Comparison of ENCODE assay signal across 10 cellular contexts in genomic region chr20:63522091-63522868, GRCh38. TPM values are rescaled to one million over a fixed set of nuclear protein-coding genes. Genes with fewer than 3 reads are reported as not detected.
DNase-seq lines count a peak whose midpoint lies in the region; ATAC-seq, FAIRE-seq and TF ChIP-seq lines count a peak whose summit lies in the region.
"Had no signal": no experiment of that assay in that cellular context is flagged by ENCODE, and none has a peak within 500 bp of the region (broad histone marks: within the 10 kb centered on the region; RNA-seq: fewer than 3 reads in every experiment).

No MANE protein-coding gene starts in this region.

- H3K79me2 ChIP-seq in OCI-LY7 (ENCODE audit: insufficient read depth, low read depth, low read length) = no peaks in the 10 kb centered on the region; the same call in 1 of the 2 replicates
- H3K79me2 ChIP-seq in endothelial cell of umbilical vein (ENCODE audit: control insufficient read depth, insufficient read depth, low read length) = peaks cover 16% of the 10 kb centered on the region

- H3K36me3 Mint-ChIP-seq in nephron progenitor cell (ENCODE audit: low read depth) = peaks cover 23% of the 10 kb centered on the region

- H3K27me3 ChIP-seq in BLaER1 treated with 17β-estradiol and CSF1 and Interleukin-3, amounts not matched to agents 10 nM and 100 nM = no peaks in the 10 kb centered on the region; a peak in 1 of 22 replicates
- no peaks in the 10 kb centered on the region for H3K27me3 ChIP-seq in endothelial cell of umbilical vein (ENCODE audit: control insufficient read depth in 2 of 2, insufficient read depth in 2 of 2, low read length in 2 of 2)

- H3K4me2 ChIP-seq in BLaER1 treated with 17β-estradiol and CSF1 and Interleukin-3, amounts not matched to agents 10 nM and 100 nM = peak overlapping the region; percentile 65 to 100 (median 97); a peak in 21 of 22 replicates
- 0 out of 2 replicates have a peak overlapping the region, but pooled peaks have one; percentile 17 for H3K4me2 ChIP-seq in OCI-LY7 (ENCODE audit: low read length)
- H3K4me2 ChIP-seq in endothelial cell of umbilical vein (ENCODE audit: insufficient read depth, low read length) = peak overlapping the region; percentile 19

- no peaks in the 10 kb centered on the region for H3K9me2 ChIP-seq in OCI-LY7 (ENCODE audit: insufficient read depth, low read length)

- dilution Hi-C loops in endothelial cell of umbilical vein (cut with MboI; ENCODE audit: extremely low pct_ligation_motif_present, low sequenced_read_pairs) = no loop called here

- H2AFZ ChIP-seq in OCI-LY7 (ENCODE audit: low read length) = no peak overlapping the region
- no peak overlapping the region for H2AFZ ChIP-seq in endothelial cell of umbilical vein (ENCODE audit: low read depth, low read length)

- FAIRE-seq in endothelial cell of umbilical vein (lab: Jason Lieb, UNC) = no peak
- FAIRE-seq: colon had no signal

- H3K27me3 Mint-ChIP-seq in nephron progenitor cell (ENCODE audit: low read depth, poor library complexity) = peaks cover 12% of the 10 kb centered on the region

- POLR2A ChIA-PET in OCI-LY7 (lab: Charles Lee) (no interaction called here), endothelial cell of umbilical vein (lab: Charles Lee) (interaction anchor here (0.6 kb wide), 1 partner anchor 10 kb away, joined by 4 read pairs; no protein-coding TSS in a partner anchor)

- BruUV-seq in OCI-LY7 (replicated peaks; lab: Mats Ljungman, UMichigan) = no TSS peak
- BruUV-seq in endothelial cell of umbilical vein (replicated peaks; lab: Mats Ljungman, UMichigan) = no TSS peak

- H4K20me1 ChIP-seq in BLaER1 treated with 17β-estradiol and CSF1 and Interleukin-3, amounts not matched to agents 10 nM and 100 nM = peaks cover 21 to 56% (median 38%) of the 10 kb centered on the region in 11 experiments; a peak in 21 of 22 replicates
- no peaks in the 10 kb centered on the region for H4K20me1 ChIP-seq in OCI-LY7 (ENCODE audit: insufficient read depth, low read length)
- H4K20me1 ChIP-seq in endothelial cell of umbilical vein (replicated peaks; ENCODE audit: control insufficient read depth, extremely low read depth, insufficient read depth, low read length) = no peaks in the 10 kb centered on the region

- peaks cover 3% of the 10 kb centered on the region for H3K9me3 Mint-ChIP-seq in nephron progenitor cell

- TF ChIP-seq POLR2A in endothelial cell of umbilical vein (IDR thresholded peaks at IDR 0.05; ENCODE audit: low read depth, low read length) = no peak

- H3K27ac ChIP-seq in BLaER1 treated with 17β-estradiol and CSF1 and Interleukin-3, amounts not matched to agents 10 nM and 100 nM = no peak overlapping the region
- H3K27ac ChIP-seq in OCI-LY7 (ENCODE audit: low read depth, low read length, poor library complexity, severe bottlenecking) (no peak overlapping the region), endothelial cell of umbilical vein (ENCODE audit: insufficient read depth, low read depth, low read length) (no peak overlapping the region)

- H3K9ac ChIP-seq in BLaER1 treated with 17β-estradiol and CSF1 and Interleukin-3, amounts not matched to agents 10 nM and 100 nM = peak overlapping the region in 9 of 11 experiments; percentile 26 to 65 (median 49); a peak in 16 of 22 replicates
- no peak overlapping the region for H3K9ac ChIP-seq in endothelial cell of umbilical vein (replicated peaks; ENCODE audit: extremely low read depth, insufficient read depth, low read length)

- H3K4me1 ChIP-seq in BLaER1 treated with 17β-estradiol and CSF1 and Interleukin-3, amounts not matched to agents 10 nM and 100 nM = peaks cover 29 to 64% (median 51%) of the 10 kb centered on the region in 10 experiments
- peaks cover 11% of the 10 kb centered on the region for H3K4me1 ChIP-seq in OCI-LY7 (ENCODE audit: insufficient read depth, low read length, poor library complexity, severe bottlenecking)
- peaks cover 12% of the 10 kb centered on the region for H3K4me1 ChIP-seq in endothelial cell of umbilical vein (ENCODE audit: control insufficient read depth, extremely low read depth, insufficient read depth, low read length)

- peaks cover 16 to 20% (median 19%) of the 10 kb centered on the region in 11 experiments for H3K36me3 ChIP-seq in BLaER1 treated with 17β-estradiol and CSF1 and Interleukin-3, amounts not matched to agents 10 nM and 100 nM
- peaks cover 21% of the 10 kb centered on the region for H3K36me3 ChIP-seq in OCI-LY7 (ENCODE audit: insufficient read depth, low read length)
- H3K36me3 ChIP-seq in endothelial cell of umbilical vein (ENCODE audit: control insufficient read depth in 2 of 2, extremely low read depth in 1 of 2, insufficient read depth in 2 of 2, low read length in 2 of 2) = peaks cover 0 to 2% of the 10 kb centered on the region in 2 experiments

- TF ChIP-seq CTCF in OCI-LY7 (conservative IDR thresholded peaks at IDR 0.05; ENCODE audit: low read length) (no peak), endothelial cell of umbilical vein (IDR thresholded peaks at IDR 0.05; ENCODE audit: extremely low read depth in 1 of 2, insufficient read depth in 1 of 2, low read depth in 1 of 2, low read length in 2 of 2) (no peak), nephron progenitor cell (IDR thresholded peaks at IDR 0.05) (no peak)

- H3K4me3 ChIP-seq in BLaER1 treated with 17β-estradiol and CSF1 and Interleukin-3, amounts not matched to agents 10 nM and 100 nM = peak overlapping the region in 5 of 10 experiments; percentile 17 to 47 (median 33); a peak in 6 of 20 replicates
- no peak overlapping the region for H3K4me3 ChIP-seq in OCI-LY7 (ENCODE audit: low read depth, low read length, poor library complexity, severe bottlenecking)
- H3K4me3 ChIP-seq in endothelial cell of umbilical vein (replicated peaks in 1 of 3; ENCODE audit: insufficient read depth in 1 of 3, low read depth in 1 of 3, low read length in 3 of 3) = no peak overlapping the region

- intact Hi-C loops in OCI-LY7 (cut with micrococcal nuclease; ENCODE audit: unreplicated experiment) = no loop called here
- intact Hi-C loops in endothelial cell of umbilical vein (cut with micrococcal nuclease) = no loop called here

- no peak for DNase-seq in OCI-LY7 (ENCODE audit: low spot score)
- no peak for DNase-seq in endothelial cell of umbilical vein (ENCODE audit: low read depth, low spot score)
- no peak for DNase-seq in nephron progenitor cell
- DNase-seq in DMS 273 (lab: John Stamatoyannopoulos, UW; ENCODE audit: unreplicated experiment) = no peak
- DNase-seq in HuH-7 (ENCODE audit: low spot score) = no peak
- DNase-seq in AG08395 (ENCODE audit: low spot score) = no peak

- ATAC-seq in GM21528 (IDR thresholded peaks at IDR 0.05; ENCODE audit: low FRiP score, unreplicated experiment) = no peak

- no peak overlapping the region for H3K27ac Mint-ChIP-seq in nephron progenitor cell

- H3K9me1 ChIP-seq in endothelial cell of umbilical vein (replicated peaks; ENCODE audit: control insufficient read depth, extremely low read depth, insufficient read depth, low read length) = no peaks in the 10 kb centered on the region

- CTCF ChIA-PET in OCI-LY7 (lab: Charles Lee; ENCODE audit: unreplicated experiment) (interaction anchor here (1.0 kb wide), 1 partner anchor 15 kb away, joined by 3 read pairs; the partner anchor contains the start of gene PTK6), endothelial cell of umbilical vein (lab: Charles Lee) (interaction anchor here (0.5 to 2.5 kb wide), 4 partner anchors 15 to 284 kb away, joined by 3 to 28 read pairs (median 4); partner anchors contain the start of gene PTK6)

- peaks cover 43% of the 10 kb centered on the region for H3K4me1 Mint-ChIP-seq in nephron progenitor cell

- peaks cover 8 to 12% (median 10%) of the 10 kb centered on the region in 11 experiments; a peak in 19 of 22 replicates for H3K9me3 ChIP-seq in BLaER1 treated with 17β-estradiol and CSF1 and Interleukin-3, amounts not matched to agents 10 nM and 100 nM (replicated peaks in 1 of 11)
- H3K9me3 ChIP-seq in OCI-LY7 (ENCODE audit: low read length) (peaks cover 6% of the 10 kb centered on the region; the same call in 1 of the 2 replicates), endothelial cell of umbilical vein (replicated peaks; ENCODE audit: control insufficient read depth, insufficient read depth, low read length) (no peaks in the 10 kb centered on the region)

- H3K4me3 Mint-ChIP-seq in nephron progenitor cell = peak overlapping the region; percentile 91

RNA-seq across cellular contexts. Expression of gene PPDPF, which starts 1.7 kb away (rescaled TPM):
- total RNA-seq in OCI-LY7 (2014; rRNA removed; shearing (Covaris generic)) = 16.5 and 34.9 TPM in 2 replicates
- total RNA-seq in OCI-LY7 (2022) (117 and 126 TPM in 2 replicates), endothelial cell of umbilical vein (219 and 233 TPM in 2 replicates)
- polyA plus RNA-seq in endothelial cell of umbilical vein = 52.2 and 58.9 TPM in 2 replicates
- polyA plus RNA-seq in endothelial cell of umbilical vein (2011; cell fraction: cytosol; rRNA removed) = 45.1 and 65.2 TPM in 2 replicates
- 17.7 and 20.9 TPM in 2 replicates for polyA plus RNA-seq in endothelial cell of umbilical vein (2011; cell fraction: nucleus; rRNA removed)
- polyA plus RNA-seq in endothelial cell of umbilical vein (2012) = 133 and 198 TPM in 2 replicates
- 7.2 and 13.5 TPM in 2 replicates for polyA minus RNA-seq in endothelial cell of umbilical vein
- 221 TPM for polyA minus RNA-seq in endothelial cell of umbilical vein (2011; cell fraction: cytosol; rRNA and poly(A)+ RNA removed)
- 15.1 and 30.4 TPM in 2 replicates for polyA minus RNA-seq in endothelial cell of umbilical vein (2011; cell fraction: nucleus; rRNA and poly(A)+ RNA removed)

RNA-seq across cellular contexts. Expression of gene PTK6, which starts 14.9 kb away (rescaled TPM):
- 0.05 and 0.13 TPM in 2 replicates for total RNA-seq in OCI-LY7 (2014; rRNA removed; shearing (Covaris generic))
- total RNA-seq in OCI-LY7 (2022) = 1.8 and 2.0 TPM in 2 replicates
- 0.18 TPM in 1 of 2 replicates, not detected in the other for total RNA-seq in endothelial cell of umbilical vein
- polyA plus RNA-seq in endothelial cell of umbilical vein = 0.05 TPM in 1 of 2 replicates, not detected in the other
- polyA plus RNA-seq in endothelial cell of umbilical vein (2011; cell fraction: cytosol; rRNA removed) = 0.03 TPM in 1 of 2 replicates, not detected in the other
- 0.05 and 0.10 TPM in 2 replicates for polyA plus RNA-seq in endothelial cell of umbilical vein (2011; cell fraction: nucleus; rRNA removed)
- 0.08 TPM in 1 of 2 replicates, not detected in the other for polyA plus RNA-seq in endothelial cell of umbilical vein (2012)
- not detected in 2 replicates for polyA minus RNA-seq in endothelial cell of umbilical vein
- polyA minus RNA-seq in endothelial cell of umbilical vein (2011; cell fraction: cytosol; rRNA and poly(A)+ RNA removed) = 6.3 TPM
- not detected in 2 replicates for polyA minus RNA-seq in endothelial cell of umbilical vein (2011; cell fraction: nucleus; rRNA and poly(A)+ RNA removed)

RNA-seq across cellular contexts. Expression of gene EEF1A2, which starts 23.4 kb away (rescaled TPM):
- 0.22 and 0.36 TPM in 2 replicates for total RNA-seq in OCI-LY7 (2014; rRNA removed; shearing (Covaris generic))
- total RNA-seq in OCI-LY7 (2022) (0.92 TPM in 1 of 2 replicates, not detected in the other), endothelial cell of umbilical vein (2.9 and 3.4 TPM in 2 replicates)
- 2.7 and 2.9 TPM in 2 replicates for polyA plus RNA-seq in endothelial cell of umbilical vein
- 3.0 and 3.1 TPM in 2 replicates for polyA plus RNA-seq in endothelial cell of umbilical vein (2011; cell fraction: cytosol; rRNA removed)
- 1.5 and 2.5 TPM in 2 replicates for polyA plus RNA-seq in endothelial cell of umbilical vein (2011; cell fraction: nucleus; rRNA removed)
- polyA plus RNA-seq in endothelial cell of umbilical vein (2012) = 10.1 and 24.4 TPM in 2 replicates
- 3.2 and 3.4 TPM in 2 replicates for polyA minus RNA-seq in endothelial cell of umbilical vein
- 64.3 TPM for polyA minus RNA-seq in endothelial cell of umbilical vein (2011; cell fraction: cytosol; rRNA and poly(A)+ RNA removed)
- 0.48 and 1.3 TPM in 2 replicates for polyA minus RNA-seq in endothelial cell of umbilical vein (2011; cell fraction: nucleus; rRNA and poly(A)+ RNA removed)

RNA-seq across cellular contexts. Expression of gene SRMS, which starts 25.3 kb away (rescaled TPM):
- total RNA-seq in OCI-LY7 (2014; rRNA removed; shearing (Covaris generic)) = not detected in 2 replicates
- total RNA-seq in OCI-LY7 (2022) (0.42 TPM in 1 of 2 replicates, not detected in the other), endothelial cell of umbilical vein (not detected in 2 replicates)
- polyA plus RNA-seq in endothelial cell of umbilical vein = not detected in 2 replicates
- not detected in 2 replicates for polyA plus RNA-seq in endothelial cell of umbilical vein (2011; cell fraction: cytosol; rRNA removed)
- polyA plus RNA-seq in endothelial cell of umbilical vein (2011; cell fraction: nucleus; rRNA removed) = not detected in 2 replicates
- not detected in 2 replicates for polyA plus RNA-seq in endothelial cell of umbilical vein (2012)
- polyA minus RNA-seq in endothelial cell of umbilical vein = not detected in 2 replicates
- 1.0 TPM for polyA minus RNA-seq in endothelial cell of umbilical vein (2011; cell fraction: cytosol; rRNA and poly(A)+ RNA removed)
- polyA minus RNA-seq in endothelial cell of umbilical vein (2011; cell fraction: nucleus; rRNA and poly(A)+ RNA removed) = not detected in 2 replicates
- total RNA-seq: renal cortical epithelial cell had no signal

RNA-seq across cellular contexts. Expression of gene FNDC11, which starts 31.7 kb away (rescaled TPM):
- 0.15 and 0.41 TPM in 2 replicates for total RNA-seq in OCI-LY7 (2014; rRNA removed; shearing (Covaris generic))
- total RNA-seq in OCI-LY7 (2022) (2.1 and 3.0 TPM in 2 replicates), endothelial cell of umbilical vein (0.51 and 0.71 TPM in 2 replicates)
- 1.9 and 3.4 TPM in 2 replicates for polyA plus RNA-seq in endothelial cell of umbilical vein
- 0.70 and 1.0 TPM in 2 replicates for polyA plus RNA-seq in endothelial cell of umbilical vein (2011; cell fraction: cytosol; rRNA removed)
- polyA plus RNA-seq in endothelial cell of umbilical vein (2011; cell fraction: nucleus; rRNA removed) = 2.7 and 3.0 TPM in 2 replicates
- 0.44 and 1.9 TPM in 2 replicates for polyA plus RNA-seq in endothelial cell of umbilical vein (2012)
- 0.30 and 0.56 TPM in 2 replicates for polyA minus RNA-seq in endothelial cell of umbilical vein
- polyA minus RNA-seq in endothelial cell of umbilical vein (2011; cell fraction: cytosol; rRNA and poly(A)+ RNA removed) = 0.61 TPM
- 0.38 and 0.96 TPM in 2 replicates for polyA minus RNA-seq in endothelial cell of umbilical vein (2011; cell fraction: nucleus; rRNA and poly(A)+ RNA removed)

Comparison
In these comparisons a context has a peak if more than half of its experiments do, and no peak if none do; other contexts are left out.
1. H3K4me2 ChIP-seq: peak in every context shown above with its lines; median percentile 97 in BLaER1 treated with 17β-estradiol and CSF1 and Interleukin-3, amounts not matched to agents 10 nM and 100 nM; 19 in endothelial cell of umbilical vein; 17 in OCI-LY7.